In the genomic region with DNA sequence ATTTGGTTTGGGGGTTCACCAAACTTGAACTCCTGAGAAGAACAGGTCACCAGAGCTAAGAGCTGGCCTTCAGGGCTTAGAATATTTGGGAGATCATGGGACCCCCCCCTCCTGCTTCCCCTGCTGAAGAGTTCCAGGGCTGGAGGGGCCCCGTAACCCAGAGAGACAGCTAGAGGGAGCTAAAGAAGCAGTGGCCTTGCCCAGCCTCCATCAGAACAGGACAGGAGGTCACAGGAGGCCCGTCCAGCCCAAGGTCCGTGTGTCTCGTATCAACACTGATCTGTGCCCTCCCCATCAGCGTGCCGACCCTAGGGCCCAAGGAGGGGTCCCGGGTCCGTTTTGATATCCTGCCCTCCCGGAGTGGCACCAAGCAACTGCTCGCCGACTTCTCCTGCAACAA, we compare ENCODE assay signal across 1 cellular context.
TF ChIP-seq lines count a peak whose summit lies in the region.

No MANE protein-coding gene starts in this region.

TF ChIP-seq in HCT116, 20 proteins besides CTCF, POLR2A, EP300 and RAD21 (continued from another document):
- TF ChIP-seq, protein P1, sequence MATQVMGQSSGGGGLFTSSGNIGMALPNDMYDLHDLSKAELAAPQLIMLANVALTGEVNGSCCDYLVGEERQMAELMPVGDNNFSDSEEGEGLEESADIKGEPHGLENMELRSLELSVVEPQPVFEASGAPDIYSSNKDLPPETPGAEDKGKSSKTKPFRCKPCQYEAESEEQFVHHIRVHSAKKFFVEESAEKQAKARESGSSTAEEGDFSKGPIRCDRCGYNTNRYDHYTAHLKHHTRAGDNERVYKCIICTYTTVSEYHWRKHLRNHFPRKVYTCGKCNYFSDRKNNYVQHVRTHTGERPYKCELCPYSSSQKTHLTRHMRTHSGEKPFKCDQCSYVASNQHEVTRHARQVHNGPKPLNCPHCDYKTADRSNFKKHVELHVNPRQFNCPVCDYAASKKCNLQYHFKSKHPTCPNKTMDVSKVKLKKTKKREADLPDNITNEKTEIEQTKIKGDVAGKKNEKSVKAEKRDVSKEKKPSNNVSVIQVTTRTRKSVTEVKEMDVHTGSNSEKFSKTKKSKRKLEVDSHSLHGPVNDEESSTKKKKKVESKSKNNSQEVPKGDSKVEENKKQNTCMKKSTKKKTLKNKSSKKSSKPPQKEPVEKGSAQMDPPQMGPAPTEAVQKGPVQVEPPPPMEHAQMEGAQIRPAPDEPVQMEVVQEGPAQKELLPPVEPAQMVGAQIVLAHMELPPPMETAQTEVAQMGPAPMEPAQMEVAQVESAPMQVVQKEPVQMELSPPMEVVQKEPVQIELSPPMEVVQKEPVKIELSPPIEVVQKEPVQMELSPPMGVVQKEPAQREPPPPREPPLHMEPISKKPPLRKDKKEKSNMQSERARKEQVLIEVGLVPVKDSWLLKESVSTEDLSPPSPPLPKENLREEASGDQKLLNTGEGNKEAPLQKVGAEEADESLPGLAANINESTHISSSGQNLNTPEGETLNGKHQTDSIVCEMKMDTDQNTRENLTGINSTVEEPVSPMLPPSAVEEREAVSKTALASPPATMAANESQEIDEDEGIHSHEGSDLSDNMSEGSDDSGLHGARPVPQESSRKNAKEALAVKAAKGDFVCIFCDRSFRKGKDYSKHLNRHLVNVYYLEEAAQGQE (IDR thresholded peaks at IDR 0.05; ENCODE audit: low read depth): no peak
- TF ChIP-seq YY1 (IDR thresholded peaks at IDR 0.05; ENCODE audit: extremely low read depth, insufficient replicate concordance, low read depth, low read length) (no peak), CEBPB (IDR thresholded peaks at IDR 0.05; ENCODE audit: low read depth) (no peak)
